In the genomic region with DNA sequence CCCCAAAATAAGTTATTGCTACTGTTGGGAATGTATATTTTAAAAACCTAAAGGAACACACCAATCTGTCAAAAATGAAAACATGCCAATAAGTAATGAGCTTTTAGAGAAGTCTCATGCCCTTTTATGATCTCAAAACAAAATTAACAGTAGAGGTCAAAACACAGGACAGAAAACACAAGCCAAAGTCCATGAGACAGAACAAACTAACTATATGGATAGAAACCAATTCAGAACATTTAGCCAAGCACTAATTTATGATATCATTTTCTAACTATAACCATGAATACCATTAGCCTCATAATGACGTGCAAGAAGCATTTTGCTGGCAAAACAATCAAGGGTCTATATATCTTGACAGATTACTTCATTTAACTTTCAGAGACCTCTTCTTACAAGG, we compare ENCODE assay signal across 13 cellular contexts.
DNase-seq lines count a peak whose midpoint lies in the region; ATAC-seq and TF ChIP-seq lines count a peak whose summit lies in the region.
"Had no signal": no experiment of that assay in that cellular context is flagged by ENCODE, and none has a peak within 500 bp of the region (broad histone marks: within the 10 kb centered on the region; RNA-seq: fewer than 3 reads in every experiment).

No MANE protein-coding gene starts in this region.

- H3K9me3 ChIP-seq in heart right ventricle (no peaks in the 10 kb centered on the region), endodermal cell (ENCODE audit: control insufficient read depth, low read length) (no peaks in the 10 kb centered on the region)

- no peak for ATAC-seq in heart right ventricle
- ATAC-seq in GM18861 (IDR thresholded peaks at IDR 0.05; ENCODE audit: unreplicated experiment): no peak
- ATAC-seq: CD8-positive, alpha-beta T cell; HCT116 had no signal

- H3K27me3 ChIP-seq in heart right ventricle: no peaks in the 10 kb centered on the region
- H3K27me3 ChIP-seq in endodermal cell (ENCODE audit: control insufficient read depth, insufficient read depth, low read length, poor library complexity, severe bottlenecking): no peaks in the 10 kb centered on the region

- 17 to 18% methylated on average over 1 of the region's 1 CpG for WGBS in heart right ventricle, 2 donors
- 80 to 92% methylated on average over 1 of the region's 1 CpG for WGBS in endodermal cell (ENCODE audit: insufficient coverage in 1 of 2, insufficient read length in 1 of 2), 2 experiments

- H3K27ac ChIP-seq in angular gyrus (ENCODE audit: low read depth, low read length) (peak overlapping the region; percentile 22), heart right ventricle (no peak overlapping the region), endodermal cell (ENCODE audit: low read depth, low read length) (no peak overlapping the region)

- H3K9ac ChIP-seq in endodermal cell (ENCODE audit: extremely low read depth, low read length, poor library complexity, severe bottlenecking): no peak overlapping the region

- no peaks in the 10 kb centered on the region for H3K27me3 Mint-ChIP-seq in endodermal cell (ENCODE audit: insufficient read depth)

- no peak overlapping the region for H3K4me3 ChIP-seq in fibroblast of villous mesenchyme (ENCODE audit: low read depth, low read length)
- H3K4me3 ChIP-seq in heart right ventricle: no peak overlapping the region
- H3K4me3 ChIP-seq in endodermal cell (ENCODE audit: low read length): no peak overlapping the region

- H3K4me3 Mint-ChIP-seq in endodermal cell: no peak overlapping the region
- H3K4me3 Mint-ChIP-seq: CD14-positive monocyte; CD8-positive, alpha-beta T cell; IgD-negative memory B cell had no signal

- TF ChIP-seq CTCF in fibroblast of villous mesenchyme (IDR thresholded peaks at IDR 0.05; ENCODE audit: insufficient read depth, low read depth, low read length) (no peak), heart right ventricle (IDR thresholded peaks at IDR 0.05) (no peak), endodermal cell (conservative IDR thresholded peaks at IDR 0.05) (no peak)

- intact Hi-C loops in heart right ventricle (cut with DNase I): no loop called here

- no peaks in the 10 kb centered on the region for H3K9me3 Mint-ChIP-seq in endodermal cell
- H3K9me3 Mint-ChIP-seq: CD8-positive, alpha-beta T cell; IgD-negative memory B cell had no signal

- H3K27ac Mint-ChIP-seq in endodermal cell: no peak overlapping the region
- H3K27ac Mint-ChIP-seq: CD14-positive monocyte; CD8-positive, alpha-beta T cell; IgD-negative memory B cell had no signal

- peaks cover 0 to 7% (median 0%) of the 10 kb centered on the region in 9 donors for H3K36me3 ChIP-seq in heart right ventricle
- H3K36me3 ChIP-seq in endodermal cell (ENCODE audit: control insufficient read depth, insufficient read depth, low read length): no peaks in the 10 kb centered on the region

- peaks cover 4% of the 10 kb centered on the region for H3K36me3 Mint-ChIP-seq in endodermal cell (ENCODE audit: low read depth)
- H3K36me3 Mint-ChIP-seq: CD14-positive monocyte; CD8-positive, alpha-beta T cell; IgD-negative memory B cell had no signal

- no peaks in the 10 kb centered on the region for H3K4me1 Mint-ChIP-seq in endodermal cell

- DNase-seq in fibroblast of villous mesenchyme (ENCODE audit: low read depth) (peak; percentile 13), lung microvascular endothelial cell (ENCODE audit: low read depth in 2 of 2) (peak; percentile 21 to 34), heart right ventricle (no peak), DMS79 treated with DMSO at 0.1 percent for 48 hours (lab: John Stamatoyannopoulos, UW) (no peak), endodermal cell (no peak)
- DNase-seq: CD8-positive, alpha-beta T cell; COR-L47; GF-D8 had no signal

- H3K4me1 ChIP-seq in heart right ventricle: peaks cover 0 to 25% (median 0%) of the 10 kb centered on the region in 9 donors
- no peaks in the 10 kb centered on the region for H3K4me1 ChIP-seq in endodermal cell (ENCODE audit: control insufficient read depth, insufficient read depth, low read length)

Comparison
In these comparisons a context has a peak if more than half of its experiments do, and no peak if none do; other contexts are left out.
1. DNase-seq: peak in fibroblast of villous mesenchyme (single experiment) and lung microvascular endothelial cell (2 of 2); none in heart right ventricle (0 of 2), DMS79 treated with DMSO at 0.1 percent for 48 hours (single experiment) and endodermal cell (single experiment).